In genomic region chr11:35529971-35530495, GRCh38 we compare ENCODE assay signal across 13 cellular contexts. TPM values are rescaled to one million over a fixed set of nuclear protein-coding genes. Genes with fewer than 3 reads are reported as not detected.
A peak's percentile ranks its signal among the peaks of the same experiment; 100 is the strongest.
DNase-seq lines count a peak whose midpoint lies in the region; ATAC-seq and TF ChIP-seq lines count a peak whose summit lies in the region.
"Had no signal": no experiment of that assay in that cellular context is flagged by ENCODE, and none has a peak within 500 bp of the region (broad histone marks: within the 10 kb centered on the region; RNA-seq: fewer than 3 reads in every experiment).

No MANE protein-coding gene starts in this region.

- H3K36me3 ChIP-seq in breast epithelium (no peaks in the 10 kb centered on the region), kidney epithelial cell (ENCODE audit: control insufficient read depth, insufficient read depth, low read length) (no peaks in the 10 kb centered on the region), SJCRH30 (no peaks in the 10 kb centered on the region)
- H3K36me3 ChIP-seq: suprapubic skin had no signal

- H3K4me3 ChIP-seq in breast epithelium, result no peak overlapping the region
- no peak overlapping the region for H3K4me3 ChIP-seq in kidney epithelial cell (ENCODE audit: low read depth, low read length)
- no peak overlapping the region for H3K4me3 ChIP-seq in SJCRH30
- H3K4me3 ChIP-seq: suprapubic skin had no signal

- TF ChIP-seq POLR2A in breast epithelium (IDR thresholded peaks at IDR 0.05), result no peak

- H3K27me3 ChIP-seq in breast epithelium (peaks cover 0 to 10% of the 10 kb centered on the region in 2 donors), kidney epithelial cell (ENCODE audit: control insufficient read depth, insufficient read depth, low read length) (peaks cover 7% of the 10 kb centered on the region), SJCRH30 (no peaks in the 10 kb centered on the region)

- ATAC-seq in Right ventricle myocardium superior (ENCODE audit: poor library complexity), result peak; percentile 55
- ATAC-seq in HG03175 (IDR thresholded peaks at IDR 0.05; ENCODE audit: unreplicated experiment), result no peak

- peak; percentile 52 for DNase-seq in Right ventricle myocardium superior
- no peak for DNase-seq in cardiac septum (ENCODE audit: low spot score)
- peak in 1 of 2 donors; percentile 85 for DNase-seq in breast epithelium (ENCODE audit: low spot score in 2 of 2)
- peak; percentile 68 for DNase-seq in kidney epithelial cell (ENCODE audit: low read depth)
- no peak for DNase-seq in posterior vena cava (ENCODE audit: low spot score)
- no peak for DNase-seq in SJCRH30
- DNase-seq in GF-D8 (lab: John Stamatoyannopoulos, UW), result no peak
- DNase-seq: 8988T; central memory CD4-positive, alpha-beta T cell; NCI-H526; stimulated activated CD4-positive, alpha-beta T cell treated with anti-CD3 and anti-CD28 coated beads, Interleukin-4, amount 100 ng/mL, for 1 hour had no signal

- TF ChIP-seq CTCF in breast epithelium (IDR thresholded peaks at IDR 0.05) (no peak), kidney epithelial cell (IDR thresholded peaks at IDR 0.05; ENCODE audit: insufficient read depth, low read length, poor library complexity, severe bottlenecking) (no peak)

- H3K4me1 ChIP-seq in breast epithelium (peaks cover 0 to 6% of the 10 kb centered on the region in 2 donors), SJCRH30 (0 out of 2 replicates have a peak, but pooled peaks cover 3% of the 10 kb centered on the region)

- intact Hi-C loops in Right ventricle myocardium superior (cut with DNase I) (no loop called here), cardiac septum (cut with DNase I) (no loop called here), breast epithelium (cut with DNase I; ENCODE audit: low total_unique reads) (no loop called here), posterior vena cava (cut with DNase I) (no loop called here)

- peak overlapping the region; percentile 60 to 61 for H3K27ac ChIP-seq in breast epithelium
- no peak overlapping the region for H3K27ac ChIP-seq in SJCRH30

- H3K9me3 ChIP-seq in breast epithelium (no peaks in the 10 kb centered on the region), SJCRH30 (replicated peaks) (no peaks in the 10 kb centered on the region)
- H3K9me3 ChIP-seq: suprapubic skin had no signal

RNA-seq across cellular contexts. Expression of gene PAMR1, which starts 4.6 kb away (rescaled TPM):
- total RNA-seq in Right ventricle myocardium superior, result 14.5 TPM
- total RNA-seq in cardiac septum, result 4.5 TPM
- 10 to 100 TPM in 2 of 3 donors, 1 to 10 TPM in 1; 8.8 to 36.4 (median 11.3) TPM for total RNA-seq in breast epithelium
- total RNA-seq in kidney epithelial cell, result 0.75 and 0.84 TPM in 2 replicates
- total RNA-seq in posterior vena cava, result 10 to 100 TPM; 13.0 to 15.2 TPM
- total RNA-seq in SJCRH30 (2014; rRNA removed; shearing (Covaris generic)), result 1.5 and 2.3 TPM in 2 replicates

Comparison
In these comparisons a context has a peak if more than half of its experiments do, and no peak if none do; other contexts are left out.
1. DNase-seq: peak in Right ventricle myocardium superior (single experiment) and kidney epithelial cell (single experiment); none in cardiac septum (single experiment), posterior vena cava (single experiment), SJCRH30 (0 of 2) and GF-D8 (single experiment).